ENCODE assay signal across 20 cellular contexts in genomic region chr2:236944561-236944960, GRCh38.
DNase-seq lines count a peak whose midpoint lies in the region; ATAC-seq and TF ChIP-seq lines count a peak whose summit lies in the region.
"Had no signal": no experiment of that assay in that cellular context is flagged by ENCODE, and none has a peak within 500 bp of the region (broad histone marks: within the 10 kb centered on the region; RNA-seq: fewer than 3 reads in every experiment).

No MANE protein-coding gene starts in this region.

- H3K27ac ChIP-seq in colonic mucosa, result no peak overlapping the region
- no peak overlapping the region for H3K27ac ChIP-seq in neuronal stem cell (replicated peaks; ENCODE audit: low read length)
- no peak overlapping the region for H3K27ac ChIP-seq in tibial artery

- H3K4me3 ChIP-seq in colonic mucosa (no peak overlapping the region), neuronal stem cell (ENCODE audit: low read length in 2 of 2) (no peak overlapping the region), tibial artery (no peak overlapping the region)
- H3K4me3 ChIP-seq: GM12878 had no signal

- no peak overlapping the region for H2BK12ac ChIP-seq in neuronal stem cell (ENCODE audit: low read length)

- no peak overlapping the region for H2BK120ac ChIP-seq in neuronal stem cell (ENCODE audit: low read depth, low read length)

- H3K27me3 ChIP-seq in colonic mucosa (no peaks in the 10 kb centered on the region), neuronal stem cell (ENCODE audit: control insufficient read depth in 3 of 3, insufficient read depth in 3 of 3, low read depth in 1 of 3, low read length in 3 of 3) (no peaks in the 10 kb centered on the region), tibial artery (no peaks in the 10 kb centered on the region)

- no peaks in the 10 kb centered on the region for H3K9me3 ChIP-seq in colonic mucosa
- no peaks in the 10 kb centered on the region for H3K9me3 ChIP-seq in neuronal stem cell (replicated peaks in 1 of 2; ENCODE audit: control insufficient read depth in 2 of 2, insufficient read depth in 1 of 2, low read depth in 1 of 2, low read length in 2 of 2)
- no peaks in the 10 kb centered on the region for H3K9me3 ChIP-seq in tibial artery
- H3K9me3 ChIP-seq: BE2C had no signal

- no peak overlapping the region for H3K14ac ChIP-seq in neuronal stem cell (ENCODE audit: low read length)

- H3K79me1 ChIP-seq in neuronal stem cell (ENCODE audit: low read depth, low read length), result no peaks in the 10 kb centered on the region

- H4K91ac ChIP-seq in neuronal stem cell (ENCODE audit: low read depth, low read length, poor library complexity), result no peak overlapping the region

- no peak overlapping the region for H3K4me2 ChIP-seq in neuronal stem cell (ENCODE audit: insufficient read depth, low read length, poor library complexity, severe bottlenecking)

- H3K23ac ChIP-seq in neuronal stem cell (ENCODE audit: low read depth, low read length, poor library complexity), result no peak overlapping the region

- no peak for ATAC-seq in left lobe of liver
- ATAC-seq in SK-N-SH treated with all-trans-retinoic acid at 6 μM for 48 hours, result no peak
- ATAC-seq: GM12878, HCT116 had no signal

- no peak overlapping the region for H3K18ac ChIP-seq in neuronal stem cell (ENCODE audit: low read length)

- peak overlapping the region; percentile 9 for H2AK5ac ChIP-seq in neuronal stem cell (ENCODE audit: low read depth, low read length)

- intact Hi-C loops in colonic mucosa (cut with DNase I) (no loop called here), tibial artery (cut with DNase I; ENCODE audit: low total_unique reads) (no loop called here)

- WGBS in neuronal stem cell (ENCODE audit: extremely low coverage in 2 of 2, insufficient read length in 2 of 2, insufficient replicate concordance in 1 of 2), 2 donors, result no CpG with 5 or more reads among the region's 7 CpGs

- no peak overlapping the region for H4K8ac ChIP-seq in neuronal stem cell (ENCODE audit: low read depth, low read length)

- H3K4me1 ChIP-seq in colonic mucosa, result no peaks in the 10 kb centered on the region
- H3K4me1 ChIP-seq in neuronal stem cell (ENCODE audit: control insufficient read depth in 2 of 2, insufficient read depth in 1 of 2, low read depth in 1 of 2, low read length in 2 of 2), result peaks cover 0 to under 1% of the 10 kb centered on the region in 2 donors
- no peaks in the 10 kb centered on the region for H3K4me1 ChIP-seq in tibial artery

- H3K36me3 ChIP-seq in colonic mucosa, result no peaks in the 10 kb centered on the region
- H3K36me3 ChIP-seq in neuronal stem cell (replicated peaks in 1 of 2; ENCODE audit: control insufficient read depth in 2 of 2, insufficient read depth in 2 of 2, low read length in 2 of 2), result no peaks in the 10 kb centered on the region
- no peaks in the 10 kb centered on the region for H3K36me3 ChIP-seq in tibial artery
- H3K36me3 ChIP-seq: BE2C had no signal

- no peak overlapping the region for H2AFZ ChIP-seq in neuronal stem cell (ENCODE audit: low read length)

- H3K9ac ChIP-seq in colonic mucosa (ENCODE audit: low read depth in 2 of 2, low read length in 2 of 2) (no peak overlapping the region), neuronal stem cell (ENCODE audit: low read depth, low read length, poor library complexity) (no peak overlapping the region)

- no peak overlapping the region for H3K4ac ChIP-seq in neuronal stem cell (ENCODE audit: low read length)

- no peak overlapping the region for H2BK5ac ChIP-seq in neuronal stem cell (ENCODE audit: low read length)

- DNase-seq in colonic mucosa, result peak; percentile 13
- DNase-seq in left lobe of liver (ENCODE audit: low spot score), result peak; percentile 37
- no peak for DNase-seq in neuronal stem cell (ENCODE audit: low spot score)
- DNase-seq in ureter (ENCODE audit: low spot score), result peak; percentile 29
- DNase-seq in tibial artery, result no peak
- DNase-seq: BE2C; C1 segment of cervical spinal cord; CD4-positive, CD25-positive, alpha-beta regulatory T cell; CD8-positive, alpha-beta memory T cell; COR-L47; DMS 273 treated with DMSO at 0.1 percent for 48 hours; DMS53; DND-41; EL; GOT3; H7; HFFc6 had no signal

- H2BK15ac ChIP-seq in neuronal stem cell (ENCODE audit: low read length), result no peak overlapping the region

- TF ChIP-seq CTCF in colonic mucosa (IDR thresholded peaks at IDR 0.05) (no peak), tibial artery (IDR thresholded peaks at IDR 0.05) (no peak)

TF ChIP-seq in SK-N-SH treated with all-trans-retinoic acid at 6 μM for 48 hours, 23 proteins besides CTCF, POLR2A, EP300 and RAD21:
- no peak for TF ChIP-seq ZFP3 (CRISPR knock-in tag; IDR thresholded peaks at IDR 0.05)
- no peak for TF ChIP-seq RARB (CRISPR knock-in tag; IDR thresholded peaks at IDR 0.05)

Comparison
In these comparisons a context has a peak if more than half of its experiments do, and no peak if none do; other contexts are left out.
1. DNase-seq: peak in colonic mucosa (single experiment), left lobe of liver (single experiment) and ureter (single experiment); none in neuronal stem cell (single experiment) and tibial artery (0 of 2).